Comparison of ENCODE assay signal across 2 cellular contexts in genomic region chr7:156578578-156578940, GRCh38.
TF ChIP-seq lines count a peak whose summit lies in the region.

No MANE protein-coding gene starts in this region.

TF ChIP-seq in H1, 55 proteins besides CTCF, POLR2A, EP300 and RAD21:
- TF ChIP-seq ATF3 (IDR thresholded peaks at IDR 0.05; ENCODE audit: insufficient read depth, low read depth, low read length): no peak
- TF ChIP-seq KDM1A (IDR thresholded peaks at IDR 0.05; ENCODE audit: borderline replicate concordance, low read length): peak; percentile 28; the same call in 1 of the 2 replicates

TF ChIP-seq in HepG2, 621 proteins besides CTCF, POLR2A, EP300 and RAD21:
- TF ChIP-seq ZNF768 (CRISPR knock-in tag; IDR thresholded peaks at IDR 0.05) (peak; percentile 51; the same call in 1 of the 2 replicates), ZNF891 (CRISPR knock-in tag; IDR thresholded peaks at IDR 0.05) (no peak), HOXA9 (CRISPR knock-in tag; IDR thresholded peaks at IDR 0.05; ENCODE audit: borderline replicate concordance) (no peak), NFAT5 (CRISPR knock-in tag; IDR thresholded peaks at IDR 0.05) (no peak), ZMYM3 (CRISPR knock-in tag; IDR thresholded peaks at IDR 0.05) (0 out of 2 replicates have a peak, but pooled peaks have one; percentile 33), KDM1A (CRISPR knock-in tag; IDR thresholded peaks at IDR 0.05) (0 out of 2 replicates have a peak, but pooled peaks have one; percentile 43), CENPT (CRISPR knock-in tag; IDR thresholded peaks at IDR 0.05; ENCODE audit: low read depth) (no peak), ESRRA (CRISPR knock-in tag; IDR thresholded peaks at IDR 0.05; ENCODE audit: low read depth) (0 out of 2 replicates have a peak, but pooled peaks have one; percentile 37), ZNF629 (CRISPR knock-in tag; conservative IDR thresholded peaks at IDR 0.05) (peak; percentile 88), ZBTB33 (CRISPR knock-in tag; IDR thresholded peaks at IDR 0.05) (peak; percentile 90), FOXA1 (IDR thresholded peaks at IDR 0.05) (no peak), FOXA1 (CRISPR knock-in tag; IDR thresholded peaks at IDR 0.05) (0 out of 2 replicates have a peak, but pooled peaks have one; percentile 8), ZNF687 (CRISPR knock-in tag; IDR thresholded peaks at IDR 0.05) (peak; percentile 19; the same call in 1 of the 2 replicates), NFIC (IDR thresholded peaks at IDR 0.05; ENCODE audit: low read length) (no peak), ASH2L (IDR thresholded peaks at IDR 0.05; ENCODE audit: insufficient read length, low read depth, low read length) (no peak), ZNF441 (CRISPR knock-in tag; IDR thresholded peaks at IDR 0.05; ENCODE audit: borderline replicate concordance) (no peak), ZNF75D (CRISPR knock-in tag; IDR thresholded peaks at IDR 0.05; ENCODE audit: borderline replicate concordance) (no peak), ZNF646 (CRISPR knock-in tag; IDR thresholded peaks at IDR 0.05) (no peak)
